7 cellular contexts compared by ENCODE assay signal in genomic region chr22:41831828-41832552, GRCh38.
DNase-seq lines count a peak whose midpoint lies in the region; ATAC-seq and TF ChIP-seq lines count a peak whose summit lies in the region.

No MANE protein-coding gene starts in this region.

- H3F3A ChIP-seq in MM.1S (ENCODE audit: insufficient read depth, low read length), result peaks cover 39% of the 10 kb centered on the region

- peaks cover 29% of the 10 kb centered on the region for H3K36me3 Mint-ChIP-seq in dendritic cell treated with granulocyte-macrophage colony-stimulating factor and Interleukin-4, amounts not matched to agents 40 ng/mL and 50 ng/mL, for 4 days (ENCODE audit: low read depth)
- peaks cover 17% of the 10 kb centered on the region for H3K36me3 Mint-ChIP-seq in nephron (ENCODE audit: low read depth)

- H3K4me3 Mint-ChIP-seq in dendritic cell treated with granulocyte-macrophage colony-stimulating factor and Interleukin-4, amounts not matched to agents 40 ng/mL and 50 ng/mL, for 4 days, result peak overlapping the region; percentile 97
- peak overlapping the region; percentile 85 to 96 (median 94) for H3K4me3 Mint-ChIP-seq in nephron

- H3K36me3 ChIP-seq in MM.1S (replicated peaks; ENCODE audit: insufficient read depth, low read length), result peaks cover 10% of the 10 kb centered on the region; the same call in 1 of the 2 replicates

- peak; percentile 4 for ATAC-seq in GM18861 (IDR thresholded peaks at IDR 0.05; ENCODE audit: unreplicated experiment)

- H3K9me2 ChIP-seq in MM.1S (replicated peaks; ENCODE audit: insufficient read depth, low read length), result no peaks in the 10 kb centered on the region

- no peaks in the 10 kb centered on the region for H3K27me3 Mint-ChIP-seq in dendritic cell treated with granulocyte-macrophage colony-stimulating factor and Interleukin-4, amounts not matched to agents 40 ng/mL and 50 ng/mL, for 4 days
- no peaks in the 10 kb centered on the region for H3K27me3 Mint-ChIP-seq in nephron (ENCODE audit: low read depth)

- H3K4me3 ChIP-seq in MM.1S (ENCODE audit: low read length), result peak overlapping the region; percentile 67

- TF ChIP-seq CTCF in MM.1S (IDR thresholded peaks at IDR 0.05; ENCODE audit: low read length) (no peak), nephron (IDR thresholded peaks at IDR 0.05; ENCODE audit: unreplicated experiment in 3 of 3) (no peak)

- H4K20me1 ChIP-seq in MM.1S (ENCODE audit: insufficient read depth, low read length), result peaks cover 5% of the 10 kb centered on the region; the same call in 1 of the 2 replicates

- H3K4me2 ChIP-seq in MM.1S (ENCODE audit: low read depth, low read length), result peak overlapping the region; percentile 95

- H3K9ac ChIP-seq in MM.1S (ENCODE audit: low read length), result peak overlapping the region; percentile 89

- no peaks in the 10 kb centered on the region for H3K27me3 ChIP-seq in MM.1S (replicated peaks; ENCODE audit: insufficient read depth, low read length)

- peaks cover 46% of the 10 kb centered on the region for H3K79me2 ChIP-seq in MM.1S (ENCODE audit: low read length)

- intact Hi-C loops in dendritic cell treated with granulocyte-macrophage colony-stimulating factor and Interleukin-4, amounts not matched to agents 40 ng/mL and 50 ng/mL, for 4 days (cut with micrococcal nuclease), result loop anchor here (2.0 to 5.0 kb wide), 2 partner anchors 109 to 245 kb away; partner anchors contain the start of gene PMM1

- H3K27ac Mint-ChIP-seq in dendritic cell treated with granulocyte-macrophage colony-stimulating factor and Interleukin-4, amounts not matched to agents 40 ng/mL and 50 ng/mL, for 4 days, result peak overlapping the region; percentile 99
- H3K27ac Mint-ChIP-seq in nephron, result peak overlapping the region; percentile 98 to 100 (median 99)

- H3K4me1 ChIP-seq in MM.1S (ENCODE audit: low read length), result peaks cover 43% of the 10 kb centered on the region

- peaks cover 71% of the 10 kb centered on the region for H3K4me1 Mint-ChIP-seq in dendritic cell treated with granulocyte-macrophage colony-stimulating factor and Interleukin-4, amounts not matched to agents 40 ng/mL and 50 ng/mL, for 4 days (ENCODE audit: low read depth)
- peaks cover 58% of the 10 kb centered on the region for H3K4me1 Mint-ChIP-seq in nephron

- H3K9me3 ChIP-seq in MM.1S (replicated peaks; ENCODE audit: insufficient read depth, low read length), result no peaks in the 10 kb centered on the region

- H2AFZ ChIP-seq in MM.1S (ENCODE audit: low read length), result peak overlapping the region; percentile 23; the same call in 1 of the 2 replicates

- peak overlapping the region; percentile 87 for H3K27ac ChIP-seq in MM.1S (ENCODE audit: low read length)

- H3K9me3 Mint-ChIP-seq in dendritic cell treated with granulocyte-macrophage colony-stimulating factor and Interleukin-4, amounts not matched to agents 40 ng/mL and 50 ng/mL, for 4 days, result no peaks in the 10 kb centered on the region
- no peaks in the 10 kb centered on the region for H3K9me3 Mint-ChIP-seq in nephron

- DNase-seq in MM.1S (peak; percentile 9), retina (no peak), NCI-H1048 (lab: John Stamatoyannopoulos, UW) (no peak)
- no peak for DNase-seq in stimulated activated naive CD4-positive, alpha-beta T cell treated with Interleukin-2 at 50 U/mL for 16 hours (lab: John Stamatoyannopoulos, UW)
